In the genomic region with DNA sequence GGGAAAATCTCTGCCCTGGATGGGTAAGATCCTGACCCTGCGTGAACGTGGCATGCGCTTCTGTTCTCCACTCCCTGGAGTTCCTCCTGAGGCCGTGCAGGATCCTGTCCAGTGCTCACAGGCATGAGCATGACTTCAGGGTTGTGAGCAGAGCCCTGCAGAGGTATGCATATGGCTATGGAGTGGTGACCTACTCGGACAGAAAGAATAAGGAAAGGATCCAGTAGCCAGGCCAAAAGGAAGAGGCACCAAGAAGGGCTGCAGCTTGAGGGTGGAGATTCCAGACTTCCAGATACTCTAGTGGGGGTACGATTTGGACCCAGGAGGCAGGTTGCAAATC, we compare ENCODE assay signal across 10 cellular contexts. TPM values are rescaled to one million over a fixed set of nuclear protein-coding genes. Genes with fewer than 3 reads are reported as not detected.
DNase-seq lines count a peak whose midpoint lies in the region; ATAC-seq and TF ChIP-seq lines count a peak whose summit lies in the region.
"Had no signal": no experiment of that assay in that cellular context is flagged by ENCODE, and none has a peak within 500 bp of the region (broad histone marks: within the 10 kb centered on the region; RNA-seq: fewer than 3 reads in every experiment).

No MANE protein-coding gene starts in this region.

- H3K36me3 ChIP-seq in BLaER1 (no peaks in the 10 kb centered on the region), KOPT-K1 (ENCODE audit: insufficient read depth, low read length) (no peaks in the 10 kb centered on the region), body of pancreas (replicated peaks in 1 of 2; ENCODE audit: insufficient read depth in 1 of 2, low read depth in 2 of 2) (no peaks in the 10 kb centered on the region)

- in situ Hi-C loops in ACHN (cut with HindIII; ENCODE audit: low pct_ligation_motif_present, low pct_unique_long_range_greater_than_20kb, low sequenced_read_pairs), result no loop called here

- no peaks in the 10 kb centered on the region for H3K36me3 Mint-ChIP-seq in naive thymus-derived CD8-positive, alpha-beta T cell
- H3K36me3 Mint-ChIP-seq in osteocyte (ENCODE audit: unreplicated experiment), result no peaks in the 10 kb centered on the region
- H3K36me3 Mint-ChIP-seq: natural killer cell treated with Interleukin-12 subunit alpha and Interleukin-12 subunit beta and Interleukin-15 and Interleukin-18, amount 100 ng/mL, for 72 hours had no signal

- peaks cover 20 to 47% (median 39%) of the 10 kb centered on the region in 4 donors for H3K4me1 Mint-ChIP-seq in naive thymus-derived CD8-positive, alpha-beta T cell
- peaks cover 11% of the 10 kb centered on the region for H3K4me1 Mint-ChIP-seq in osteocyte (ENCODE audit: unreplicated experiment)

- WGBS in body of pancreas, 2 donors, result 31 to 61% methylated on average over 2 to 6 of the region's 6 CpGs

- ATAC-seq in body of pancreas, result peak; percentile 31
- ATAC-seq in naive thymus-derived CD8-positive, alpha-beta T cell, result no peak
- no peak for ATAC-seq in HG02571 (IDR thresholded peaks at IDR 0.05; ENCODE audit: unreplicated experiment)

- H3K4me1 ChIP-seq in BLaER1 (peaks cover 58% of the 10 kb centered on the region), body of pancreas (peaks cover 27% of the 10 kb centered on the region)

- intact Hi-C loops in body of pancreas (cut with DNase I), result no loop called here

- POLR2A ChIA-PET in naive thymus-derived CD8-positive, alpha-beta T cell (lab: Charles Lee), result interaction anchor here (1.2 to 8.0 kb wide), 13 partner anchors 9 to 114 kb away, joined by 3 to 248 read pairs (median 20); a partner anchor contains a TSS

- H3K4me3 ChIP-seq in BLaER1, result no peak overlapping the region
- H3K4me3 ChIP-seq in body of pancreas, result no peak overlapping the region

- H3K4me3 Mint-ChIP-seq in naive thymus-derived CD8-positive, alpha-beta T cell, result peak overlapping the region in 3 of 10 donors; percentile 15 to 55 (median 30)
- H3K4me3 Mint-ChIP-seq in osteocyte (ENCODE audit: unreplicated experiment), result no peak overlapping the region
- H3K4me3 Mint-ChIP-seq: natural killer cell treated with Interleukin-12 subunit alpha and Interleukin-12 subunit beta and Interleukin-15 and Interleukin-18, amount 100 ng/mL, for 72 hours had no signal

- H3K27ac ChIP-seq in BLaER1, result peak overlapping the region; percentile 96
- peak overlapping the region; percentile 53 for H3K27ac ChIP-seq in KOPT-K1 (ENCODE audit: low read depth, low read length, poor library complexity, severe bottlenecking)
- peak overlapping the region in 3 of 4 donors; percentile 4 to 20 (median 14) for H3K27ac ChIP-seq in body of pancreas

- TF ChIP-seq POLR2A in body of pancreas (IDR thresholded peaks at IDR 0.05), result no peak

- DNase-seq in body of pancreas (no peak), H4 (ENCODE audit: low spot score) (no peak), osteocyte (ENCODE audit: extremely low spot score, unreplicated experiment) (no peak), ACHN (no peak)
- no peak for DNase-seq in naive thymus-derived CD8-positive, alpha-beta T cell

- H4K20me1 ChIP-seq in BLaER1, result no peaks in the 10 kb centered on the region

- H3K9me3 ChIP-seq in BLaER1, result no peaks in the 10 kb centered on the region
- H3K9me3 ChIP-seq in KOPT-K1 (ENCODE audit: insufficient read depth, low read length, poor library complexity, severe bottlenecking), result no peaks in the 10 kb centered on the region
- no peaks in the 10 kb centered on the region for H3K9me3 ChIP-seq in body of pancreas

- H3K27me3 ChIP-seq in BLaER1 (no peaks in the 10 kb centered on the region), body of pancreas (no peaks in the 10 kb centered on the region)

- no peak for TF ChIP-seq CTCF in body of pancreas (IDR thresholded peaks at IDR 0.05)
- no peak for TF ChIP-seq CTCF in osteocyte (IDR thresholded peaks at IDR 0.05)

- H3K27me3 Mint-ChIP-seq in naive thymus-derived CD8-positive, alpha-beta T cell, result no peaks in the 10 kb centered on the region
- H3K27me3 Mint-ChIP-seq in osteocyte (ENCODE audit: unreplicated experiment), result no peaks in the 10 kb centered on the region
- H3K27me3 Mint-ChIP-seq: natural killer cell treated with Interleukin-12 subunit alpha and Interleukin-12 subunit beta and Interleukin-15 and Interleukin-18, amount 100 ng/mL, for 72 hours had no signal

- H3K27ac Mint-ChIP-seq in naive thymus-derived CD8-positive, alpha-beta T cell, result peak overlapping the region; percentile 71 to 93 (median 87)
- no peak overlapping the region for H3K27ac Mint-ChIP-seq in osteocyte (ENCODE audit: unreplicated experiment)

- H3K9me3 Mint-ChIP-seq in naive thymus-derived CD8-positive, alpha-beta T cell, result no peaks in the 10 kb centered on the region
- H3K9me3 Mint-ChIP-seq in osteocyte (ENCODE audit: unreplicated experiment), result no peaks in the 10 kb centered on the region
- H3K9me3 Mint-ChIP-seq: natural killer cell treated with Interleukin-12 subunit alpha and Interleukin-12 subunit beta and Interleukin-15 and Interleukin-18, amount 100 ng/mL, for 72 hours had no signal

- H3K4me2 ChIP-seq in BLaER1, result peak overlapping the region; percentile 95

- no peak overlapping the region; the same call in 1 of the 2 replicates for H3K9ac ChIP-seq in BLaER1

RNA-seq across cellular contexts. Expression of a gene that starts 20.8 kb away (rescaled TPM):
- total RNA-seq in body of pancreas (not detected), osteocyte (not detected in 2 replicates)
- 100 to 1,000 TPM; 149 to 150 TPM for total RNA-seq in naive thymus-derived CD8-positive, alpha-beta T cell
- 100 to 1,000 TPM; 391 to 632 (median 577) TPM for polyA plus RNA-seq in naive thymus-derived CD8-positive, alpha-beta T cell
- not detected in 2 replicates for total RNA-seq in H4 (2014; rRNA removed; shearing (Covaris generic))
- total RNA-seq: M059J had no signal

RNA-seq across cellular contexts. Expression of a gene that starts 27.9 kb away (rescaled TPM):
- total RNA-seq in body of pancreas (10 to 100 TPM; 14.5 to 36.3 TPM), osteocyte (13.1 and 17.0 TPM in 2 replicates)
- 10 to 100 TPM; 42.5 to 45.4 TPM for total RNA-seq in naive thymus-derived CD8-positive, alpha-beta T cell
- 100 to 1,000 TPM in 2 of 3 donors, 10 to 100 TPM in 1; 46.0 to 126 (median 106) TPM for polyA plus RNA-seq in naive thymus-derived CD8-positive, alpha-beta T cell
- total RNA-seq in H4 (2014; rRNA removed; shearing (Covaris generic)), result 8.6 and 20.5 TPM in 2 replicates

RNA-seq across cellular contexts. Expression of a gene that starts 40.0 kb away (rescaled TPM):
- 100 to 1,000 TPM; 111 to 173 TPM for total RNA-seq in body of pancreas
- under 1 TPM; 0.91 to 0.93 TPM for total RNA-seq in naive thymus-derived CD8-positive, alpha-beta T cell
- polyA plus RNA-seq in naive thymus-derived CD8-positive, alpha-beta T cell, result under 1 TPM in 1 of 3 donors, not detected in 2; 0.23 TPM
- 19.5 and 31.5 TPM in 2 replicates for total RNA-seq in H4 (2014; rRNA removed; shearing (Covaris generic))
- total RNA-seq in osteocyte, result 16.4 and 17.0 TPM in 2 replicates

RNA-seq across cellular contexts. Expression of a gene that starts 46.5 kb away (rescaled TPM):
- total RNA-seq in body of pancreas, result 1 to 10 TPM; 2.9 to 5.9 TPM
- 10 to 100 TPM; 91.4 to 92.6 TPM for total RNA-seq in naive thymus-derived CD8-positive, alpha-beta T cell
- 10 to 100 TPM in 2 of 3 donors, 1 to 10 TPM in 1; 9.7 to 13.6 (median 10.9) TPM for polyA plus RNA-seq in naive thymus-derived CD8-positive, alpha-beta T cell
- total RNA-seq in H4 (2014; rRNA removed; shearing (Covaris generic)), result 2.8 and 4.1 TPM in 2 replicates
- 6.9 and 9.1 TPM in 2 replicates for total RNA-seq in osteocyte

RNA-seq across cellular contexts. Expression of a gene that starts 48.6 kb away (rescaled TPM):
- total RNA-seq in body of pancreas (100 to 1,000 TPM in 1 of 2 donors, 10 to 100 TPM in 1; 62.5 to 112 TPM), osteocyte (2.5 and 3.2 TPM in 2 replicates)
- total RNA-seq in naive thymus-derived CD8-positive, alpha-beta T cell, result 1 to 10 TPM; 4.0 to 4.7 TPM
- polyA plus RNA-seq in naive thymus-derived CD8-positive, alpha-beta T cell, result under 1 TPM; 0.06 to 0.65 (median 0.23) TPM
- 1.7 and 2.1 TPM in 2 replicates for total RNA-seq in H4 (2014; rRNA removed; shearing (Covaris generic))
- total RNA-seq: natural killer cell treated with Interleukin-12 subunit alpha and Interleukin-12 subunit beta and Interleukin-15 and Interleukin-18, amount 100 ng/mL, for 72 hours had no signal

Comparison
In these comparisons a context has a peak if more than half of its experiments do, and no peak if none do; other contexts are left out.
1. H3K27ac ChIP-seq: peak in every context shown above with its lines; median percentile 96 in BLaER1; 53 in KOPT-K1; 14 in body of pancreas.
2. RNA of a gene that starts 20.8 kb away (total RNA-seq): 149 to 150 TPM in naive thymus-derived CD8-positive, alpha-beta T cell; not detected in body of pancreas, not detected in H4 and not detected in osteocyte; every median in the first group is over 100 times any median in the second.